ENCODE assay signal across 8 cellular contexts in genomic region chr17:42659079-42659931, GRCh38. TPM values are rescaled to one million over a fixed set of nuclear protein-coding genes. Genes with fewer than 3 reads are reported as not detected.
DNase-seq lines count a peak whose midpoint lies in the region; ATAC-seq and TF ChIP-seq lines count a peak whose summit lies in the region.

Gene TUBG2 (plus strand): TSS chr17:42659284. CDS start chr17:42659504, 220 bp downstream.

- H3K27me3 ChIP-seq in mammary epithelial cell (ENCODE audit: insufficient read depth, low read length) = no peaks in the 10 kb centered on the region

- H3K9ac ChIP-seq in mammary epithelial cell (ENCODE audit: insufficient read depth, low read length) = peak within 1 kb of the TSS; percentile 64

- peaks cover 8% of the 10 kb centered on the region for H3K79me2 ChIP-seq in mammary epithelial cell (ENCODE audit: insufficient read depth, low read length)

- H3K27ac ChIP-seq in mammary epithelial cell (ENCODE audit: insufficient read depth, low read depth, low read length) (peak within 1 kb of the TSS; percentile 53), skin epidermis (peak within 1 kb of the TSS in 20 of 21 experiments; percentile 12 to 84 (median 68))

- CTCF ChIA-PET in mammary epithelial cell (lab: Charles Lee; ENCODE audit: low non-redundant PET) = interaction anchor here (0.6 kb wide), 1 partner anchor 82 kb away, joined by 3 read pairs; the partner anchor contains the start of gene PSMC3IP

- in situ Hi-C loops in mammary epithelial cell (cut with MboI; ENCODE audit: low sequenced_read_pairs in 2 of 2) = loop anchor here in 1 of 2 donors (5.0 kb wide), 1 partner anchor 52 kb away; the partner anchor contains the start of genes RETREG3 and TUBG1

- no peaks in the 10 kb centered on the region for H4K20me1 ChIP-seq in mammary epithelial cell (ENCODE audit: insufficient read depth, low read length)

- no peak for ATAC-seq in GM18907 (IDR thresholded peaks at IDR 0.05; ENCODE audit: unreplicated experiment)

- WGBS in mammary epithelial cell (ENCODE audit: low coverage, missing lambda C conversion rate) = under 1% methylated on average over 35 of the region's 59 CpGs

- peaks cover 3% of the 10 kb centered on the region for H3K36me3 ChIP-seq in mammary epithelial cell (ENCODE audit: insufficient read depth, low read length)

- intact Hi-C loops in mammary epithelial cell (cut with micrococcal nuclease) = loop anchor here (5.0 kb wide), 1 partner anchor 42 kb away; no protein-coding TSS in a partner anchor

- H3K4me2 ChIP-seq in mammary epithelial cell (ENCODE audit: insufficient read depth, low read depth, low read length) = peak within 1 kb of the TSS; percentile 99

- BruUV-seq in mammary epithelial cell (replicated peaks; lab: Mats Ljungman, UMichigan) = TSS peak; percentile 31

- H3K4me3 ChIP-seq in WI38 (ENCODE audit: low read depth, low read length) (peak within 1 kb of the TSS; percentile 71), mammary epithelial cell (replicated peaks in 1 of 3; ENCODE audit: insufficient read depth in 1 of 3, low read depth in 2 of 3, low read length in 3 of 3) (peak within 1 kb of the TSS; percentile 56 to 92 (median 67)), skin epidermis (peak within 1 kb of the TSS; percentile 44 to 76 (median 57))

- peak; percentile 73 for DNase-seq in CD1c-positive myeloid dendritic cell (ENCODE audit: extremely low spot score)
- peak; percentile 56 for DNase-seq in GOT3 (lab: John Stamatoyannopoulos, UW)
- peak; percentile 88 for DNase-seq in NCI-H2107 treated with DMSO at 0.1 percent for 48 hours (lab: John Stamatoyannopoulos, UW; ENCODE audit: unreplicated experiment)
- DNase-seq in mammary epithelial cell = peak; percentile 89
- peak; percentile 99 for DNase-seq in iPS-NIHi11 (ENCODE audit: low spot score)

- dilution Hi-C loops in mammary epithelial cell (cut with HindIII; ENCODE audit: low sequenced_read_pairs) = no loop called here

- no peaks in the 10 kb centered on the region for H3K9me3 ChIP-seq in mammary epithelial cell (replicated peaks; ENCODE audit: insufficient read depth, low read length)

- TF ChIP-seq CTCF in WI38 (IDR thresholded peaks at IDR 0.05; ENCODE audit: low read depth, low read length) = no peak
- TF ChIP-seq CTCF in mammary epithelial cell (conservative IDR thresholded peaks at IDR 0.05 in 1 of 2, IDR thresholded peaks at IDR 0.05 in 1 of 2; ENCODE audit: extremely low read depth in 1 of 2, insufficient read depth in 1 of 2, low read depth in 1 of 2, low read length in 2 of 2) = no peak

- peaks cover 16% of the 10 kb centered on the region for H3K4me1 ChIP-seq in mammary epithelial cell (ENCODE audit: insufficient read depth, low read length)

- peak within 1 kb of the TSS; percentile 85 for H2AFZ ChIP-seq in mammary epithelial cell (ENCODE audit: low read depth, low read length)

RNA-seq across cellular contexts. Expression of gene TUBG2, which starts in this region (rescaled TPM):
- total RNA-seq in mammary epithelial cell = 10 to 100 TPM; 12.3 to 34.8 TPM
- 24.6 TPM for polyA plus RNA-seq in mammary epithelial cell
- 23.5 TPM for polyA minus RNA-seq in mammary epithelial cell
